ENCODE assay signal across 11 cellular contexts in genomic region chr12:24822121-24822899, GRCh38.
DNase-seq lines count a peak whose midpoint lies in the region; ATAC-seq, FAIRE-seq and TF ChIP-seq lines count a peak whose summit lies in the region.
"Had no signal": no experiment of that assay in that cellular context is flagged by ENCODE, and none has a peak within 500 bp of the region (broad histone marks: within the 10 kb centered on the region; RNA-seq: fewer than 3 reads in every experiment).

No MANE protein-coding gene starts in this region.

- H3K27me3 Mint-ChIP-seq in CD4-positive, alpha-beta memory T cell: peaks cover 0 to 2% of the 10 kb centered on the region in 2 donors
- H3K27me3 Mint-ChIP-seq: central memory CD8-positive, alpha-beta T cell had no signal

- intact Hi-C loops in HepG2 (cut with micrococcal nuclease; ENCODE audit: unreplicated experiment): no loop called here
- intact Hi-C loops in CD4-positive, alpha-beta memory T cell (cut with micrococcal nuclease): no loop called here
- intact Hi-C loops in posterior cingulate gyrus (cut with DNase I): no loop called here

- peaks cover 11 to 20% (median 16%) of the 10 kb centered on the region in 4 donors for H3K4me1 Mint-ChIP-seq in CD4-positive, alpha-beta memory T cell

- POLR2A ChIA-PET in HepG2 (lab: Yijun Ruan, JAX): no interaction called here
- POLR2A ChIA-PET in CD4-positive, alpha-beta memory T cell (lab: Charles Lee; ENCODE audit: partially characterized antibody): no interaction called here

- TF ChIP-seq CTCF in liver (IDR thresholded peaks at IDR 0.05; ENCODE audit: low read depth, low read length, missing input control): no peak
- no peak for TF ChIP-seq CTCF in HepG2 (CRISPR knock-in tag; IDR thresholded peaks at IDR 0.05)
- no peak for TF ChIP-seq CTCF in astrocyte of the spinal cord (IDR thresholded peaks at IDR 0.05; ENCODE audit: low read depth, low read length)

- H3K27ac Mint-ChIP-seq in CD4-positive, alpha-beta memory T cell: no peak overlapping the region

- ATAC-seq in HepG2 (no peak), HG02981 (IDR thresholded peaks at IDR 0.05; ENCODE audit: unreplicated experiment) (peak; percentile 78), HG03521 (IDR thresholded peaks at IDR 0.05; ENCODE audit: unreplicated experiment) (no peak)

- no peak overlapping the region for H3K4me2 ChIP-seq in HepG2 (ENCODE audit: low read depth, low read length)

- no peak for TF ChIP-seq POLR2A in HepG2 (IDR thresholded peaks at IDR 0.05; ENCODE audit: insufficient read depth in 1 of 2, low read depth in 2 of 2, low read length in 2 of 2)

- no peak for FAIRE-seq in HepG2 (lab: Jason Lieb, UNC)

- CTCF ChIA-PET in HepG2 (lab: Yijun Ruan, JAX; ENCODE audit: low intra/inter-chr PET ratio, low total read pairs): no interaction called here
- CTCF ChIA-PET in CD4-positive, alpha-beta memory T cell (lab: Charles Lee; ENCODE audit: partially characterized antibody): no interaction called here

- H3K9ac ChIP-seq in liver (ENCODE audit: low read depth in 1 of 2, low read length in 2 of 2): no peak overlapping the region
- H3K9ac ChIP-seq in HepG2 (ENCODE audit: insufficient read depth, low read depth, low read length): no peak overlapping the region

- no peak for TF ChIP-seq EP300 in HepG2 (IDR thresholded peaks at IDR 0.05; ENCODE audit: low read depth in 2 of 2, low read length in 2 of 2)
- no peak for TF ChIP-seq EP300 in HepG2 (CRISPR knock-in tag; IDR thresholded peaks at IDR 0.05; ENCODE audit: borderline replicate concordance)

- peaks cover 0 to 6% of the 10 kb centered on the region in 2 donors for H3K36me3 Mint-ChIP-seq in CD4-positive, alpha-beta memory T cell

- WGBS in liver: 73% methylated on average over 5 of the region's 5 CpGs
- 95% methylated on average over 5 of the region's 5 CpGs for WGBS in HepG2 (ENCODE audit: low lambda C conversion rate)

- no peak overlapping the region for H3K27ac ChIP-seq in liver (ENCODE audit: low read depth in 1 of 2, low read length in 2 of 2)
- no peak overlapping the region for H3K27ac ChIP-seq in HepG2 (ENCODE audit: extremely low read length, insufficient read depth, low read length)
- no peak overlapping the region for H3K27ac ChIP-seq in CD4-positive, alpha-beta memory T cell (ENCODE audit: low read depth, low read length)
- H3K27ac ChIP-seq: RWPE1 had no signal

- TF ChIP-seq RAD21 in liver (IDR thresholded peaks at IDR 0.05): no peak
- no peak for TF ChIP-seq RAD21 in HepG2 (CRISPR knock-in tag; IDR thresholded peaks at IDR 0.05)

- H3K36me3 ChIP-seq in liver (ENCODE audit: control insufficient read depth in 4 of 4, insufficient read depth in 3 of 4, low read depth in 1 of 4, low read length in 3 of 4): no peaks in the 10 kb centered on the region
- H3K36me3 ChIP-seq in HepG2 (replicated peaks in 1 of 2; ENCODE audit: control insufficient read depth in 1 of 2, insufficient read depth in 2 of 2, low read length in 2 of 2): peaks cover 0 to 29% of the 10 kb centered on the region in 2 experiments; a peak in 3 of 5 replicates
- no peaks in the 10 kb centered on the region for H3K36me3 ChIP-seq in CD4-positive, alpha-beta memory T cell (ENCODE audit: insufficient read depth, low read length)

- H3K27me3 ChIP-seq in liver (ENCODE audit: control insufficient read depth in 4 of 4, insufficient read depth in 4 of 4, low read length in 3 of 4) (no peaks in the 10 kb centered on the region), HepG2 (ENCODE audit: control insufficient read depth in 1 of 2, insufficient read depth in 2 of 2, low read length in 2 of 2) (no peaks in the 10 kb centered on the region)
- no peaks in the 10 kb centered on the region for H3K27me3 ChIP-seq in CD4-positive, alpha-beta memory T cell (ENCODE audit: insufficient read depth, low read length)

- no peaks in the 10 kb centered on the region for H3K79me2 ChIP-seq in HepG2 (ENCODE audit: insufficient read depth, low read length)

- BruUV-seq in HepG2 (replicated peaks; lab: Mats Ljungman, UMichigan): no TSS peak

- H2AFZ ChIP-seq in HepG2 (ENCODE audit: low read length): no peak overlapping the region

- H3K4me1 ChIP-seq in liver (ENCODE audit: control insufficient read depth in 4 of 4, insufficient read depth in 4 of 4, low read length in 3 of 4) (no peaks in the 10 kb centered on the region), HepG2 (ENCODE audit: insufficient read depth, low read length) (no peaks in the 10 kb centered on the region)
- peaks cover 10% of the 10 kb centered on the region for H3K4me1 ChIP-seq in CD4-positive, alpha-beta memory T cell (ENCODE audit: insufficient read depth, low read length)

- no peak overlapping the region for H3K4me3 ChIP-seq in liver (ENCODE audit: low read depth in 1 of 3, low read length in 3 of 3)
- no peak overlapping the region for H3K4me3 ChIP-seq in HepG2 (replicated peaks in 1 of 3; ENCODE audit: insufficient read depth in 1 of 3, low read depth in 2 of 3, low read length in 3 of 3)
- H3K4me3 ChIP-seq in astrocyte of the spinal cord (ENCODE audit: low read depth, low read length): no peak overlapping the region
- no peak overlapping the region for H3K4me3 ChIP-seq in CD4-positive, alpha-beta memory T cell (ENCODE audit: low read length in 2 of 2)

- in situ Hi-C loops in HepG2 (cut with HindIII; ENCODE audit: extremely low pct_ligation_motif_present, low pct_unique_long_range_greater_than_20kb) (no loop called here), astrocyte of the spinal cord (cut with HindIII; ENCODE audit: low sequenced_read_pairs) (no loop called here)

- peaks cover 0 to 3% (median 0%) of the 10 kb centered on the region in 8 donors for H3K9me3 Mint-ChIP-seq in CD4-positive, alpha-beta memory T cell

- peak overlapping the region in 3 of 8 donors; percentile 5 to 41 (median 14) for H3K4me3 Mint-ChIP-seq in CD4-positive, alpha-beta memory T cell
- H3K4me3 Mint-ChIP-seq: central memory CD8-positive, alpha-beta T cell had no signal

- H4K20me1 ChIP-seq in HepG2 (ENCODE audit: insufficient read depth, low read length): no peaks in the 10 kb centered on the region

- H3K9me3 ChIP-seq in liver (ENCODE audit: control insufficient read depth in 4 of 4, low read length in 3 of 4): no peaks in the 10 kb centered on the region
- no peaks in the 10 kb centered on the region for H3K9me3 ChIP-seq in HepG2 (ENCODE audit: low read length)
- no peaks in the 10 kb centered on the region for H3K9me3 ChIP-seq in CD4-positive, alpha-beta memory T cell (ENCODE audit: control insufficient read depth in 1 of 2, low read length in 2 of 2)

- DNase-seq in HepG2 (ENCODE audit: low spot score) (no peak), astrocyte of the spinal cord (ENCODE audit: low read depth, low spot score) (peak; percentile 92), SK-N-DZ (ENCODE audit: low spot score) (no peak), posterior cingulate gyrus (no peak)
- DNase-seq in CD4-positive, alpha-beta memory T cell: no peak
- DNase-seq: DND-41 had no signal

TF ChIP-seq in liver, 16 proteins besides CTCF, POLR2A, EP300 and RAD21:
- peak; percentile 73 for TF ChIP-seq NR2F2 (IDR thresholded peaks at IDR 0.05)
- no peak for TF ChIP-seq RXRA (IDR thresholded peaks at IDR 0.05)

TF ChIP-seq in HepG2, 621 proteins besides CTCF, POLR2A, EP300 and RAD21:
- TF ChIP-seq ELF1 (CRISPR knock-in tag; IDR thresholded peaks at IDR 0.05) (no peak), CHD2 (IDR thresholded peaks at IDR 0.05; ENCODE audit: low read depth, low read length) (no peak), ZNF280D (CRISPR knock-in tag; IDR thresholded peaks at IDR 0.05) (no peak), ZXDC (CRISPR knock-in tag; IDR thresholded peaks at IDR 0.05) (no peak), KAT8 (CRISPR knock-in tag; IDR thresholded peaks at IDR 0.05) (no peak)
